Comparison of ENCODE assay signal across 12 cellular contexts in genomic region chr19:12984143-12984627, GRCh38. TPM values are rescaled to one million over a fixed set of nuclear protein-coding genes. Genes with fewer than 3 reads are reported as not detected.
DNase-seq lines count a peak whose midpoint lies in the region; FAIRE-seq and TF ChIP-seq lines count a peak whose summit lies in the region.
"Had no signal": no experiment of that assay in that cellular context is flagged by ENCODE, and none has a peak within 500 bp of the region (broad histone marks: within the 10 kb centered on the region; RNA-seq: fewer than 3 reads in every experiment).

No MANE protein-coding gene starts in this region.

- H2BK5ac ChIP-seq in trophoblast cell (ENCODE audit: low read depth, low read length, poor library complexity): no peak overlapping the region

- H3K9me3 ChIP-seq in colonic mucosa: no peaks in the 10 kb centered on the region
- peaks cover 19% of the 10 kb centered on the region for H3K9me3 ChIP-seq in trophoblast cell (ENCODE audit: insufficient read depth, low read depth, low read length)
- H3K9me3 ChIP-seq in small intestine (ENCODE audit: control insufficient read depth, low read depth): no peaks in the 10 kb centered on the region
- H3K9me3 ChIP-seq: lower lobe of right lung had no signal

- peak; percentile 50 for DNase-seq in AG10803 (ENCODE audit: low read depth)
- no peak for DNase-seq in colonic mucosa
- no peak for DNase-seq in trophoblast cell
- DNase-seq in small intestine: no peak
- DNase-seq in GM13977 (ENCODE audit: low spot score): no peak
- no peak for DNase-seq in SW 1271 (lab: John Stamatoyannopoulos, UW)
- DNase-seq in amygdala (lab: John Stamatoyannopoulos, UW): no peak

- H2AK5ac ChIP-seq in trophoblast cell (ENCODE audit: low read length): no peak overlapping the region

- TF ChIP-seq CTCF in AG10803 (conservative IDR thresholded peaks at IDR 0.05; ENCODE audit: low read length) (no peak), KMS-11 (conservative IDR thresholded peaks at IDR 0.05; ENCODE audit: low read depth, low read length) (no peak), colonic mucosa (IDR thresholded peaks at IDR 0.05) (no peak), GM13977 (IDR thresholded peaks at IDR 0.05; ENCODE audit: extremely low read depth, insufficient read depth, missing control alignments) (no peak)

- no peak overlapping the region for H3K23ac ChIP-seq in trophoblast cell (ENCODE audit: low read length)

- H3K4me3 ChIP-seq in AG10803 (ENCODE audit: low read length) (no peak overlapping the region), KMS-11 (IDR thresholded peaks at IDR 0.05; ENCODE audit: insufficient read depth, low read depth, low read length) (no peak overlapping the region), colonic mucosa (no peak overlapping the region), trophoblast cell (ENCODE audit: low read depth, low read length) (peak overlapping the region; percentile 39), small intestine (ENCODE audit: low read depth in 1 of 2, low read length in 2 of 2) (no peak overlapping the region)

- in situ Hi-C loops in GM13977 (cut with MboI; ENCODE audit: low pct_unique_long_range_greater_than_20kb, low sequenced_read_pairs, unreplicated experiment): no loop called here

- H3K27ac ChIP-seq in KMS-11: no peak overlapping the region
- H3K27ac ChIP-seq in colonic mucosa: no peak overlapping the region
- no peak overlapping the region for H3K27ac ChIP-seq in trophoblast cell (ENCODE audit: low read depth, low read length)
- peak overlapping the region in 1 of 2 donors; percentile 52 for H3K27ac ChIP-seq in small intestine (ENCODE audit: low read depth in 1 of 2, low read length in 1 of 2)
- H3K27ac ChIP-seq: epithelial cell of prostate, lower lobe of right lung had no signal

- H3K14ac ChIP-seq in trophoblast cell (ENCODE audit: low read length): no peak overlapping the region

- H3K79me1 ChIP-seq in trophoblast cell (ENCODE audit: low read length): no peaks in the 10 kb centered on the region

- no peak overlapping the region for H2AFZ ChIP-seq in KMS-11 (ENCODE audit: low read depth)
- H2AFZ ChIP-seq in trophoblast cell (ENCODE audit: insufficient read depth, low read length, poor library complexity): no peak overlapping the region

- peaks cover 33% of the 10 kb centered on the region for H3K4me1 ChIP-seq in KMS-11 (ENCODE audit: low read depth, poor library complexity, severe bottlenecking)
- H3K4me1 ChIP-seq in colonic mucosa: peaks cover 7% of the 10 kb centered on the region
- no peaks in the 10 kb centered on the region for H3K4me1 ChIP-seq in trophoblast cell (ENCODE audit: control insufficient read depth in 1 of 2, insufficient read depth in 2 of 2, low read length in 2 of 2)
- H3K4me1 ChIP-seq in small intestine (ENCODE audit: control insufficient read depth in 2 of 2, insufficient read depth in 1 of 2, low read depth in 1 of 2, low read length in 1 of 2): no peaks in the 10 kb centered on the region

- no peaks in the 10 kb centered on the region for H4K20me1 ChIP-seq in KMS-11 (ENCODE audit: insufficient read depth)

- peak overlapping the region; percentile 55; the same call in 1 of the 2 replicates for H3K4me2 ChIP-seq in KMS-11
- no peak overlapping the region for H3K4me2 ChIP-seq in trophoblast cell (ENCODE audit: low read length)

- H4K91ac ChIP-seq in trophoblast cell (ENCODE audit: low read depth, low read length): no peak overlapping the region

- WGBS in trophoblast cell (ENCODE audit: extremely low coverage, insufficient coverage, insufficient read length): no CpG with 5 or more reads among the region's 3 CpGs
- WGBS in small intestine, 3 donors: 55 to 71% (median 59%) methylated on average over 3 of the region's 3 CpGs

- H2BK12ac ChIP-seq in trophoblast cell (ENCODE audit: low read length): no peak overlapping the region

- intact Hi-C loops in colonic mucosa (cut with DNase I): no loop called here

- no peak overlapping the region for H4K12ac ChIP-seq in trophoblast cell (ENCODE audit: low read depth, low read length)

- no peak overlapping the region for H2BK120ac ChIP-seq in trophoblast cell (ENCODE audit: insufficient read depth, low read length, poor library complexity)

- no peak overlapping the region for H3K4ac ChIP-seq in trophoblast cell (ENCODE audit: low read depth, low read length)

- H3K27me3 ChIP-seq in KMS-11 (ENCODE audit: insufficient read depth, low read depth): peaks cover 44% of the 10 kb centered on the region
- H3K27me3 ChIP-seq in colonic mucosa: no peaks in the 10 kb centered on the region
- H3K27me3 ChIP-seq in trophoblast cell (ENCODE audit: insufficient read depth, low read length): peaks cover 18% of the 10 kb centered on the region
- H3K27me3 ChIP-seq in small intestine (ENCODE audit: control insufficient read depth in 2 of 2, insufficient read depth in 2 of 2, low read length in 2 of 2): no peaks in the 10 kb centered on the region

- H3K9ac ChIP-seq in KMS-11: no peak overlapping the region
- peak overlapping the region; percentile 1 to 75 for H3K9ac ChIP-seq in colonic mucosa (ENCODE audit: low read depth in 2 of 2, low read length in 2 of 2)
- H3K9ac ChIP-seq in trophoblast cell (ENCODE audit: low read length): no peak overlapping the region

- H3K79me2 ChIP-seq in KMS-11 (ENCODE audit: insufficient read depth, low read depth) (no peaks in the 10 kb centered on the region), trophoblast cell (ENCODE audit: control insufficient read depth, insufficient read depth, low read length, poor library complexity) (no peaks in the 10 kb centered on the region)

- no peak overlapping the region for H3K18ac ChIP-seq in trophoblast cell (ENCODE audit: low read length)

- H3K36me3 ChIP-seq in KMS-11 (ENCODE audit: insufficient read depth) (no peaks in the 10 kb centered on the region), colonic mucosa (no peaks in the 10 kb centered on the region), trophoblast cell (ENCODE audit: control insufficient read depth in 1 of 2, insufficient read depth in 2 of 2, low read length in 2 of 2) (no peaks in the 10 kb centered on the region), small intestine (ENCODE audit: control insufficient read depth in 2 of 2, insufficient read depth in 2 of 2, low read length in 2 of 2) (no peaks in the 10 kb centered on the region)
- H3K36me3 ChIP-seq: lower lobe of right lung had no signal

- no peak for FAIRE-seq in small intestine (lab: Jason Lieb, UNC)

- no peak overlapping the region for H4K8ac ChIP-seq in trophoblast cell (ENCODE audit: low read depth, low read length)

RNA-seq across cellular contexts. Expression of gene NFIX, which starts 11.1 kb away (rescaled TPM):
- total RNA-seq in colonic mucosa: 10 to 100 TPM; 70.9 to 73.8 TPM
- polyA plus RNA-seq in trophoblast cell (2013): 0.03 and 0.04 TPM in 2 replicates
- polyA plus RNA-seq in small intestine: 10 to 100 TPM in 1 of 3 donors, 1 to 10 TPM in 2; 2.9 to 31.4 (median 8.9) TPM

RNA-seq across cellular contexts. Expression of gene DAND5, which starts 14.8 kb away (rescaled TPM):
- under 1 TPM; 0.19 to 0.27 TPM for total RNA-seq in colonic mucosa
- polyA plus RNA-seq in trophoblast cell (2013): 0.03 TPM in 2 replicates
- under 1 TPM in 1 of 3 donors, not detected in 2; 0.16 TPM for polyA plus RNA-seq in small intestine
- total RNA-seq: activated CD4-positive, alpha-beta T cell treated with anti-CD3 and anti-CD28 coated beads, Interleukin-2, amount 10 ng/mL, durations not matched to agents 24 days and 14 days; CD8-positive, alpha-beta T cell had no signal

RNA-seq across cellular contexts. Expression of gene GADD45GIP1, which starts 27.2 kb away (rescaled TPM):
- 10 to 100 TPM; 16.1 to 41.9 TPM for total RNA-seq in colonic mucosa
- polyA plus RNA-seq in trophoblast cell (2013): 35.0 and 36.2 TPM in 2 replicates
- 10 to 100 TPM; 32.3 to 42.2 (median 40.0) TPM for polyA plus RNA-seq in small intestine

RNA-seq across cellular contexts. Expression of gene RAD23A, which starts 38.5 kb away (rescaled TPM):
- 100 to 1,000 TPM in 1 of 2 donors, 10 to 100 TPM in 1; 78.5 to 121 TPM for total RNA-seq in colonic mucosa
- polyA plus RNA-seq in trophoblast cell (2013): 91.0 and 92.1 TPM in 2 replicates
- polyA plus RNA-seq in small intestine: 100 to 1,000 TPM in 1 of 3 donors, 10 to 100 TPM in 2; 93.0 to 114 (median 98.9) TPM

RNA-seq across cellular contexts. Expression of gene CALR, which starts 45.8 kb away (rescaled TPM):
- total RNA-seq in colonic mucosa: 1,000 to 10,000 TPM in 1 of 2 donors, 100 to 1,000 TPM in 1; 682 to 1,848 TPM
- polyA plus RNA-seq in trophoblast cell (2013): 2,017 and 2,072 TPM in 2 replicates
- polyA plus RNA-seq in small intestine: 100 to 1,000 TPM; 117 to 696 (median 173) TPM

Comparison
In these comparisons a context has a peak if more than half of its experiments do, and no peak if none do; other contexts are left out.
1. H3K9ac ChIP-seq: peak in colonic mucosa (2 of 2); none in KMS-11 (single experiment) and trophoblast cell (single experiment).